Comparison of ENCODE assay signal across 8 cellular contexts in the genomic region with DNA sequence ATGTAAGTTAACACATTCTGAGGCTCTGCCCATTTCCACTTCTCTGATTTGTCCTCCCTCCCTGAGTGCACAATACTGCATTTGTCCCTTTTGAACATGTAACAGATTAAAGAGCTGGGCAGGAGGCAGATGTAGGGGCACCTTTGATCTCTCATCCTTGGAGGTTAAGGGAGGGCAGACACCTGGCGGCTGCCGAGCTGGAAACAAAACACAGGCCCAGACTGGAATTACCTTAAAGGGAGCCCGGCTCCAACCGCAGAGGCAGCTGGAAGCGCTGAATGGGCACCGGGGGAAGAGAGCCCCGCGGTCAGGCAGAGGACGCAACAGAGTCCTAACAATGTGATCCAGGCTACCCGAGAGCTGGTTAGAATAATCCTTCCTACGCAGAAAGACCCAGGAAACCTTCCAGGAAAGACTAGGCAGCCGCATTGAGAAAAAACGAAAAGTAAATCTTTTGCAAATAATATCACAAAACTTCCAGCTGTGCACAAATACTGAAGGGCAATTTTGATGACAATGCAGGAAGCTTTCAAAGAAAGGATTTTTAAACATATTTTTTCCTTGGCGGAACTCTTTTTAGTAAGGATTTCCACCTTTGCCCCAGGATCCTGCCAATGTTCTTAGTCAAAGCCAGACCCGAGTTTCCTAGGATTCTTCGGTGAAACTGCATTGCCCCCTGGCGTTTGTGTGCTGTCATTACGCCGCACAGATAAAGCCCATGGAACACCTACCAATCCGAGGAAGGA.
DNase-seq lines count a peak whose midpoint lies in the region; ATAC-seq and TF ChIP-seq lines count a peak whose summit lies in the region.

No MANE protein-coding gene starts in this region.

- H3K9me3 ChIP-seq in neural progenitor cell (ENCODE audit: low read depth), result no peaks in the 10 kb centered on the region

- peaks cover 4% of the 10 kb centered on the region for H3K27me3 Mint-ChIP-seq in neural progenitor cell (ENCODE audit: insufficient read depth, low read depth)
- H3K27me3 Mint-ChIP-seq in stimulated activated naive CD8-positive, alpha-beta T cell treated with anti-CD3 and anti-CD28 coated beads, Interleukin-15, amount 100 ng/mL, for 72 hours, result no peaks in the 10 kb centered on the region

- peaks cover 44% of the 10 kb centered on the region for H3K4me1 Mint-ChIP-seq in neural progenitor cell
- peaks cover 25% of the 10 kb centered on the region for H3K4me1 Mint-ChIP-seq in stimulated activated naive CD8-positive, alpha-beta T cell treated with anti-CD3 and anti-CD28 coated beads, Interleukin-15, amount 100 ng/mL, for 72 hours

- DNase-seq in GM13977 (ENCODE audit: low spot score) (peak; percentile 72), Kasumi-1 (lab: John Stamatoyannopoulos, UW) (peak; percentile 85 to 87), RWPE1 (ENCODE audit: low spot score) (peak; percentile 91), foreskin melanocyte (peak; percentile 76), neural progenitor cell (ENCODE audit: low spot score) (peak; percentile 95)
- DNase-seq in activated effector memory CD4-positive, alpha-beta T cell treated with Interleukin-2 at 50 U/mL for 16 hours, result peak; percentile 57
- peak; percentile 61 to 62 for DNase-seq in stimulated activated naive CD8-positive, alpha-beta T cell treated with anti-CD3 and anti-CD28 coated beads, Interleukin-15, amount 100 ng/mL, for 72 hours

- no peaks in the 10 kb centered on the region for H4K20me1 ChIP-seq in neural progenitor cell (ENCODE audit: low read depth)

- POLR2A ChIA-PET in RWPE1 (lab: Yijun Ruan, JAX; ENCODE audit: low non-redundant PET), result interaction anchor here (0.7 to 2.3 kb wide), 3 partner anchors 63 to 383 kb away, joined by 3 to 18 read pairs (median 3); no protein-coding TSS in a partner anchor

- no peak overlapping the region for H2AFZ ChIP-seq in neural progenitor cell (replicated peaks)

- peaks cover 20% of the 10 kb centered on the region for H3K9me3 Mint-ChIP-seq in neural progenitor cell
- no peaks in the 10 kb centered on the region for H3K9me3 Mint-ChIP-seq in stimulated activated naive CD8-positive, alpha-beta T cell treated with anti-CD3 and anti-CD28 coated beads, Interleukin-15, amount 100 ng/mL, for 72 hours

- peaks cover 5% of the 10 kb centered on the region for H3K36me3 Mint-ChIP-seq in neural progenitor cell

- H3K9ac ChIP-seq in neural progenitor cell, result no peak overlapping the region

- H3K4me3 ChIP-seq in neural progenitor cell, result peak overlapping the region; percentile 39

- H3K27ac ChIP-seq in 22Rv1 (no peak overlapping the region), RWPE1 (peak overlapping the region; percentile 92), neural progenitor cell (peak overlapping the region; percentile 91)

- in situ Hi-C loops in GM13977 (cut with MboI; ENCODE audit: low pct_unique_long_range_greater_than_20kb, low sequenced_read_pairs, unreplicated experiment), result loop anchor here (5.0 to 10.0 kb wide), 2 partner anchors 71 to 384 kb away; no protein-coding TSS in a partner anchor

- TF ChIP-seq CTCF in 22Rv1 (IDR thresholded peaks at IDR 0.05) (peak; percentile 92), GM13977 (IDR thresholded peaks at IDR 0.05; ENCODE audit: extremely low read depth, insufficient read depth, missing control alignments) (peak; percentile 84), RWPE1 (conservative IDR thresholded peaks at IDR 0.05; ENCODE audit: low read depth) (peak; percentile 92), neural progenitor cell (IDR thresholded peaks at IDR 0.05) (peak; percentile 90)

- H3K36me3 ChIP-seq in neural progenitor cell, result no peaks in the 10 kb centered on the region

- no peaks in the 10 kb centered on the region for H3K27me3 ChIP-seq in neural progenitor cell

- H3K27ac Mint-ChIP-seq in neural progenitor cell, result peak overlapping the region; percentile 96
- no peak overlapping the region for H3K27ac Mint-ChIP-seq in stimulated activated naive CD8-positive, alpha-beta T cell treated with anti-CD3 and anti-CD28 coated beads, Interleukin-15, amount 100 ng/mL, for 72 hours

- CTCF ChIA-PET in RWPE1 (lab: Yijun Ruan, JAX), result interaction anchor here (0.5 to 3.8 kb wide), 40 partner anchors 11 to 420 kb away, joined by 3 to 27 read pairs (median 4); no protein-coding TSS in a partner anchor

- peak; percentile 69 for ATAC-seq in stimulated activated naive CD8-positive, alpha-beta T cell treated with anti-CD3 and anti-CD28 coated beads, Interleukin-15, amount 100 ng/mL, for 72 hours

- H3K79me2 ChIP-seq in neural progenitor cell (ENCODE audit: low read depth), result no peaks in the 10 kb centered on the region

- peak overlapping the region; percentile 74 for H3K4me2 ChIP-seq in neural progenitor cell

- peaks cover 48% of the 10 kb centered on the region for H3F3A ChIP-seq in neural progenitor cell (ENCODE audit: low read depth)

- peak overlapping the region; percentile 78 for H3K4me3 Mint-ChIP-seq in neural progenitor cell
- peak overlapping the region; percentile 50 to 57 for H3K4me3 Mint-ChIP-seq in stimulated activated naive CD8-positive, alpha-beta T cell treated with anti-CD3 and anti-CD28 coated beads, Interleukin-15, amount 100 ng/mL, for 72 hours

- peaks cover 22% of the 10 kb centered on the region for H3K4me1 ChIP-seq in neural progenitor cell
